In genomic region chr19:3657395-3657769, GRCh38 we compare ENCODE assay signal across 21 cellular contexts. TPM values are rescaled to one million over a fixed set of nuclear protein-coding genes. Genes with fewer than 3 reads are reported as not detected.
DNase-seq lines count a peak whose midpoint lies in the region; ATAC-seq and TF ChIP-seq lines count a peak whose summit lies in the region.
"Had no signal": no experiment of that assay in that cellular context is flagged by ENCODE, and none has a peak within 500 bp of the region (broad histone marks: within the 10 kb centered on the region; RNA-seq: fewer than 3 reads in every experiment).

No MANE protein-coding gene starts in this region.

- peaks cover 17% of the 10 kb centered on the region for H3K4me1 Mint-ChIP-seq in glutamatergic neuron (ENCODE audit: low read depth, unreplicated experiment)
- H3K4me1 Mint-ChIP-seq: CD4-positive, CD25-positive, alpha-beta regulatory T cell; CD8-positive, alpha-beta memory T cell; H9; IgD-negative memory B cell had no signal

- H3K27ac ChIP-seq in WERI-Rb-1 (peak overlapping the region; percentile 99), stomach (peak overlapping the region in 1 of 5 donors; percentile 10)
- H3K27ac ChIP-seq: 22Rv1, A549 had no signal

- peak overlapping the region; percentile 46 for H3K4me3 Mint-ChIP-seq in glutamatergic neuron (ENCODE audit: unreplicated experiment)
- H3K4me3 Mint-ChIP-seq: CD4-positive, CD25-positive, alpha-beta regulatory T cell; CD8-positive, alpha-beta memory T cell; H9; IgD-negative memory B cell had no signal

- H3K4me3 ChIP-seq in WERI-Rb-1 (ENCODE audit: low read depth, low read length) = no peak overlapping the region
- no peak overlapping the region for H3K4me3 ChIP-seq in stomach
- H3K4me3 ChIP-seq: A549 had no signal

- H3K27me3 Mint-ChIP-seq in glutamatergic neuron (ENCODE audit: unreplicated experiment) = peaks cover 16% of the 10 kb centered on the region
- H3K27me3 Mint-ChIP-seq: CD4-positive, CD25-positive, alpha-beta regulatory T cell; CD8-positive, alpha-beta memory T cell; IgD-negative memory B cell had no signal

- H3K27me3 ChIP-seq in WERI-Rb-1 (ENCODE audit: insufficient read depth, low read depth, severe bottlenecking) (no peaks in the 10 kb centered on the region), stomach (no peaks in the 10 kb centered on the region)

- intact Hi-C loops in stomach (cut with DNase I; ENCODE audit: low total_unique reads) = no loop called here

- TF ChIP-seq POLR2A in stomach (IDR thresholded peaks at IDR 0.05) = no peak

- peaks cover 0 to 12% (median 9%) of the 10 kb centered on the region in 4 donors for H3K4me1 ChIP-seq in stomach
- H3K4me1 ChIP-seq: A549 had no signal

- H3K9me3 ChIP-seq in WERI-Rb-1 (ENCODE audit: severe bottlenecking) = no peaks in the 10 kb centered on the region
- H3K9me3 ChIP-seq in stomach = no peaks in the 10 kb centered on the region
- H3K9me3 ChIP-seq: A549 had no signal

- 94 to 98% (median 97%) methylated on average over 16 of the region's 16 CpGs for WGBS in stomach, 5 donors

- no peaks in the 10 kb centered on the region for H3K9me3 Mint-ChIP-seq in activated naive CD4-positive, alpha-beta T cell treated with anti-CD3 and anti-CD28 coated beads, Interleukin-2, amount 50 U/mL, for 72 hours
- H3K9me3 Mint-ChIP-seq in glutamatergic neuron (ENCODE audit: unreplicated experiment) = peaks cover 25% of the 10 kb centered on the region
- H3K9me3 Mint-ChIP-seq: CD4-positive, CD25-positive, alpha-beta regulatory T cell; CD8-positive, alpha-beta memory T cell; H9; IgD-negative memory B cell had no signal

- no peak for ATAC-seq in activated naive CD4-positive, alpha-beta T cell treated with anti-CD3 and anti-CD28 coated beads, Interleukin-2, amount 50 U/mL, for 72 hours
- ATAC-seq in HG02840 (IDR thresholded peaks at IDR 0.05; ENCODE audit: low FRiP score, unreplicated experiment) (no peak), HG03108 (IDR thresholded peaks at IDR 0.05; ENCODE audit: unreplicated experiment) (no peak)
- ATAC-seq: A549, HepG2 had no signal

- TF ChIP-seq CTCF in WERI-Rb-1 (IDR thresholded peaks at IDR 0.05; ENCODE audit: low read depth, low read length) = no peak
- no peak for TF ChIP-seq CTCF in glutamatergic neuron (IDR thresholded peaks at IDR 0.05; ENCODE audit: partially characterized antibody, unreplicated experiment)
- TF ChIP-seq CTCF in stomach (IDR thresholded peaks at IDR 0.05) = no peak

- H3K36me3 Mint-ChIP-seq in activated naive CD4-positive, alpha-beta T cell treated with anti-CD3 and anti-CD28 coated beads, Interleukin-2, amount 50 U/mL, for 72 hours = peaks cover 5 to 11% of the 10 kb centered on the region in 2 donors
- peaks cover 7% of the 10 kb centered on the region for H3K36me3 Mint-ChIP-seq in glutamatergic neuron (ENCODE audit: unreplicated experiment)

- no peak for TF ChIP-seq EP300 in stomach (IDR thresholded peaks at IDR 0.05)

- peaks cover 94% of the 10 kb centered on the region for H3K36me3 ChIP-seq in WERI-Rb-1
- peaks cover 42 to 97% (median 93%) of the 10 kb centered on the region in 4 donors for H3K36me3 ChIP-seq in stomach

- H3K27ac Mint-ChIP-seq in activated naive CD4-positive, alpha-beta T cell treated with anti-CD3 and anti-CD28 coated beads, Interleukin-2, amount 50 U/mL, for 72 hours = peak overlapping the region; percentile 72 to 81
- H3K27ac Mint-ChIP-seq in glutamatergic neuron (ENCODE audit: unreplicated experiment) = peak overlapping the region; percentile 98
- H3K27ac Mint-ChIP-seq: CD4-positive, CD25-positive, alpha-beta regulatory T cell; IgD-negative memory B cell had no signal

- no peak for DNase-seq in activated naive CD4-positive, alpha-beta T cell treated with anti-CD3 and anti-CD28 coated beads, Interleukin-2, amount 50 U/mL, for 72 hours (ENCODE audit: low spot score in 2 of 2)
- no peak for DNase-seq in activated naive CD4-positive, alpha-beta T cell treated with Interleukin-2 at 50 U/mL for 16 hours
- DNase-seq in WERI-Rb-1 (no peak), glutamatergic neuron (no peak), stomach (no peak), dedifferentiated amniotic fluid mesenchymal stem cell (ENCODE audit: extremely low spot score) (no peak)
- DNase-seq: AML-193; CD4-positive, CD25-positive, alpha-beta regulatory T cell; CD8-positive, alpha-beta memory T cell; COR-L47; DMS 273 treated with DMSO at 0.1 percent for 48 hours; DMS53; DND-41; H9 had no signal

RNA-seq across cellular contexts. Expression of gene CACTIN, which starts 30.8 kb away (rescaled TPM):
- total RNA-seq in activated naive CD4-positive, alpha-beta T cell treated with anti-CD3 and anti-CD28 coated beads, Interleukin-2, amount 50 U/mL, for 72 hours = 10 to 100 TPM; 26.0 to 34.2 TPM
- total RNA-seq in glutamatergic neuron (ENCODE audit: unreplicated experiment) = 29.7 TPM
- total RNA-seq in stomach = 100 to 1,000 TPM in 1 of 5 donors, 10 to 100 TPM in 3, 1 to 10 TPM in 1; 9.8 to 180 (median 19.4) TPM
- 10 to 100 TPM; 10.2 to 13.9 (median 12.4) TPM for polyA plus RNA-seq in stomach

RNA-seq across cellular contexts. Expression of gene PIP5K1C, which starts 42.9 kb away (rescaled TPM):
- total RNA-seq in activated naive CD4-positive, alpha-beta T cell treated with anti-CD3 and anti-CD28 coated beads, Interleukin-2, amount 50 U/mL, for 72 hours = 10 to 100 TPM; 11.5 to 13.5 TPM
- total RNA-seq in glutamatergic neuron (ENCODE audit: unreplicated experiment) (169 TPM), stomach (100 to 1,000 TPM in 1 of 5 donors, 10 to 100 TPM in 4; 15.1 to 164 (median 36.8) TPM)
- 10 to 100 TPM in 2 of 3 donors, 1 to 10 TPM in 1; 8.6 to 18.5 (median 12.5) TPM for polyA plus RNA-seq in stomach

RNA-seq across cellular contexts. Expression of gene TBXA2R, which starts 50.7 kb away (rescaled TPM):
- 1 to 10 TPM; 1.3 to 1.8 TPM for total RNA-seq in activated naive CD4-positive, alpha-beta T cell treated with anti-CD3 and anti-CD28 coated beads, Interleukin-2, amount 50 U/mL, for 72 hours
- total RNA-seq in glutamatergic neuron (ENCODE audit: unreplicated experiment) (not detected), stomach (1 to 10 TPM in 1 of 5 donors, under 1 TPM in 1, not detected in 3; 0.37 to 1.0 TPM)
- polyA plus RNA-seq in stomach = 1 to 10 TPM in 2 of 3 donors, under 1 TPM in 1; 0.50 to 2.6 (median 1.2) TPM
- total RNA-seq: HepG2 had no signal

RNA-seq across cellular contexts. Expression of gene TJP3, which starts 50.8 kb away (rescaled TPM):
- total RNA-seq in activated naive CD4-positive, alpha-beta T cell treated with anti-CD3 and anti-CD28 coated beads, Interleukin-2, amount 50 U/mL, for 72 hours = 1 to 10 TPM; 2.6 to 6.3 TPM
- total RNA-seq in glutamatergic neuron (ENCODE audit: unreplicated experiment) = 3.1 TPM
- 100 to 1,000 TPM in 2 of 5 donors, 10 to 100 TPM in 3; 31.9 to 204 (median 95.1) TPM for total RNA-seq in stomach
- polyA plus RNA-seq in stomach = 10 to 100 TPM; 62.3 to 96.1 (median 93.1) TPM
- polyA plus RNA-seq: BJ had no signal
